ENCODE assay signal across 32 cellular contexts in genomic region chr14:58833634-58834378, GRCh38.
"Had no signal": no experiment of that assay in that cellular context is flagged by ENCODE, and none has a peak within 500 bp of the region (broad histone marks: within the 10 kb centered on the region; RNA-seq: fewer than 3 reads in every experiment).

No MANE protein-coding gene starts in this region.

- H3K4me1 ChIP-seq: SJSA1 had no signal

- H3K27me3 Mint-ChIP-seq: activated CD4-positive, alpha-beta T cell treated with anti-CD3 and anti-CD28 coated beads, Interleukin-2, amount 10 ng/mL, durations not matched to agents 7 days and 5 days; activated naive CD4-positive, alpha-beta T cell treated with anti-CD3 and anti-CD28 coated beads, Interleukin-2, amount 50 U/mL, for 24 hours; activated T-cell treated with anti-CD3 and anti-CD28 coated beads, Interleukin-2, amount 50 U/mL, for 24 hours had no signal

- H3K4me3 ChIP-seq: Peyer's patch, SJSA1 had no signal

- H3K9me3 ChIP-seq: Peyer's patch, SJSA1, SK-N-SH had no signal

- H3K36me3 Mint-ChIP-seq: activated naive CD4-positive, alpha-beta T cell treated with anti-CD3 and anti-CD28 coated beads, Interleukin-2, amount 50 U/mL, for 24 hours had no signal

- DNase-seq: activated CD4-positive, alpha-beta T cell treated with anti-CD3 and anti-CD28 coated beads, Interleukin-2, amount 10 ng/mL, durations not matched to agents 7 days and 5 days; activated CD4-positive, alpha-beta T cell treated with anti-CD3 and anti-CD28 coated beads, Interleukin-2, amount 50 U/mL, for 48 hours; activated CD8-positive, alpha-beta T cell treated with anti-CD3 and anti-CD28 coated beads, Interleukin-2, amount 10 ng/mL, durations not matched to agents 7 days and 5 days; activated gamma-delta T cell; activated naive CD4-positive, alpha-beta T cell treated with Interleukin-2 at 50 U/mL for 16 hours; activated T-cell treated with anti-CD3 and anti-CD28 coated beads, Interleukin-2, amount 50 U/mL, for 24 hours; brain microvascular endothelial cell; central memory CD4-positive, alpha-beta T cell; MM.1S; MV-4-11; NCI-H1092; NCI-H1417; NCI-H146; NCI-H187; NCI-H2029 treated with DMSO at 0.1 percent for 48 hours; NCI-H2107; NCI-H2171; NCI-H510A; NCI-H526; NCI-H748 treated with DMSO at 0.1 percent for 48 hours; NK-92 treated with Interleukin-12 subunit alpha and Interleukin-12 subunit beta, amount 100 ng/mL, for 24 hours; PC-3; Peyer's patch; RPMI8226; SHP77 treated with DMSO at 0.1 percent for 48 hours; SK-N-SH had no signal

- H3K27me3 ChIP-seq: brain microvascular endothelial cell, Peyer's patch had no signal

- H3K36me3 ChIP-seq: brain microvascular endothelial cell, Peyer's patch, SJSA1 had no signal

- H3K9me3 Mint-ChIP-seq: activated CD4-positive, alpha-beta T cell treated with anti-CD3 and anti-CD28 coated beads, Interleukin-2, amount 10 ng/mL, durations not matched to agents 7 days and 5 days; activated naive CD4-positive, alpha-beta T cell treated with anti-CD3 and anti-CD28 coated beads, Interleukin-2, amount 50 U/mL, for 24 hours; activated T-cell treated with anti-CD3 and anti-CD28 coated beads, Interleukin-2, amount 50 U/mL, for 24 hours; activated T-helper 2 cell treated with anti-CD3 and anti-CD28 coated beads, Interferon-gamma antibody, Interleukin-2, Interleukin-4, amounts not matched to agents 10 μg/mL and 5 μg/mL and 100 μg/mL, durations not matched to agents 14 hours and 24 hours and 36 hours; T-helper 1 cell treated with Interleukin-12 subunit alpha and Interleukin-12 subunit beta and Interleukin-4 antibody, amounts not matched to agents 30 μg/mL and 1 μg/mL, for 36 hours; T-helper 2 cell treated with Interferon-gamma antibody and Interleukin-4, amounts not matched to agents 5 μg/mL and 100 μg/mL, for 36 hours had no signal

- H3K4me2 ChIP-seq: KMS-11, SK-N-SH had no signal

- H3K27ac Mint-ChIP-seq: activated CD4-positive, alpha-beta T cell treated with anti-CD3 and anti-CD28 coated beads, Interleukin-2, amount 10 ng/mL, durations not matched to agents 7 days and 5 days; activated CD8-positive, alpha-beta T cell treated with anti-CD3 and anti-CD28 coated beads, Interleukin-2, amount 10 ng/mL, durations not matched to agents 7 days and 5 days; activated naive CD4-positive, alpha-beta T cell treated with anti-CD3 and anti-CD28 coated beads, Interleukin-2, amount 50 U/mL, for 24 hours; activated T-cell treated with anti-CD3 and anti-CD28 coated beads, Interleukin-2, amount 50 U/mL, for 24 hours; activated T-helper 2 cell treated with anti-CD3 and anti-CD28 coated beads, Interferon-gamma antibody, Interleukin-2, Interleukin-4, amounts not matched to agents 10 μg/mL and 5 μg/mL and 100 μg/mL, durations not matched to agents 14 hours and 24 hours and 36 hours; T-helper 1 cell treated with Interleukin-12 subunit alpha and Interleukin-12 subunit beta and Interleukin-4 antibody, amounts not matched to agents 30 μg/mL and 1 μg/mL, for 36 hours; T-helper 2 cell treated with Interferon-gamma antibody and Interleukin-4, amounts not matched to agents 5 μg/mL and 100 μg/mL, for 36 hours had no signal

- H3K9ac ChIP-seq: KMS-11, SK-N-SH had no signal

- H3K4me3 Mint-ChIP-seq: activated CD4-positive, alpha-beta T cell treated with anti-CD3 and anti-CD28 coated beads, Interleukin-2, amount 10 ng/mL, durations not matched to agents 7 days and 5 days; activated CD8-positive, alpha-beta T cell treated with anti-CD3 and anti-CD28 coated beads, Interleukin-2, amount 10 ng/mL, durations not matched to agents 7 days and 5 days; activated naive CD4-positive, alpha-beta T cell treated with anti-CD3 and anti-CD28 coated beads, Interleukin-2, amount 50 U/mL, for 24 hours; activated T-cell treated with anti-CD3 and anti-CD28 coated beads, Interleukin-2, amount 50 U/mL, for 24 hours; T-helper 1 cell treated with Interleukin-12 subunit alpha and Interleukin-12 subunit beta and Interleukin-4 antibody, amounts not matched to agents 30 μg/mL and 1 μg/mL, for 36 hours; T-helper 2 cell treated with Interferon-gamma antibody and Interleukin-4, amounts not matched to agents 5 μg/mL and 100 μg/mL, for 36 hours had no signal

- ATAC-seq: activated CD8-positive, alpha-beta T cell treated with anti-CD3 and anti-CD28 coated beads, Interleukin-2, amount 10 ng/mL, durations not matched to agents 7 days and 5 days; PC-3 had no signal

- H3K27ac ChIP-seq: brain microvascular endothelial cell, KMS-11, Peyer's patch, SJSA1 had no signal
